7 cellular contexts compared by ENCODE assay signal in genomic region chr16:71722801-71723536, GRCh38. TPM values are rescaled to one million over a fixed set of nuclear protein-coding genes. Genes with fewer than 3 reads are reported as not detected.
DNase-seq lines count a peak whose midpoint lies in the region; ATAC-seq and TF ChIP-seq lines count a peak whose summit lies in the region.

No MANE protein-coding gene starts in this region.

- no peaks in the 10 kb centered on the region for H3K36me3 ChIP-seq in breast epithelium
- H3K36me3 ChIP-seq in smooth muscle cell (ENCODE audit: low read depth), result no peaks in the 10 kb centered on the region

- no peak for TF ChIP-seq POLR2A in breast epithelium (IDR thresholded peaks at IDR 0.05)

- WGBS in smooth muscle cell (ENCODE audit: low lambda C conversion rate), result under 1% methylated on average over 59 of the region's 59 CpGs

- H4K20me1 ChIP-seq in smooth muscle cell (ENCODE audit: low read depth), result peaks cover 41% of the 10 kb centered on the region

- H3K79me2 ChIP-seq in smooth muscle cell (ENCODE audit: low read depth), result peaks cover 41% of the 10 kb centered on the region

- H3F3A ChIP-seq in smooth muscle cell (ENCODE audit: low read depth), result peaks cover 25% of the 10 kb centered on the region

- peak overlapping the region; percentile 56 for H2AFZ ChIP-seq in smooth muscle cell (ENCODE audit: low read depth)

- peak overlapping the region; percentile 20 for H3K9ac ChIP-seq in smooth muscle cell (ENCODE audit: low read depth)

- ATAC-seq in GM18498 (IDR thresholded peaks at IDR 0.05; ENCODE audit: unreplicated experiment) (peak; percentile 45), HG02571 (IDR thresholded peaks at IDR 0.05; ENCODE audit: unreplicated experiment) (peak; percentile 30)

- no peaks in the 10 kb centered on the region for H3K4me1 ChIP-seq in breast epithelium
- H3K4me1 ChIP-seq in smooth muscle cell (ENCODE audit: low read depth), result no peaks in the 10 kb centered on the region

- H3K4me3 ChIP-seq in breast epithelium (peak overlapping the region; percentile 82 to 98 (median 83)), smooth muscle cell (peak overlapping the region; percentile 96)

- DNase-seq in NCI-H1048 (lab: John Stamatoyannopoulos, UW) (peak; percentile 8), breast epithelium (ENCODE audit: low spot score in 2 of 2) (peak; percentile 57 to 68), iPS-NIHi7 (ENCODE audit: extremely low spot score) (peak; percentile 81), smooth muscle cell (lab: John Stamatoyannopoulos, UW; ENCODE audit: unreplicated experiment) (peak; percentile 57)

- no peaks in the 10 kb centered on the region for H3K9me3 ChIP-seq in breast epithelium
- H3K9me3 ChIP-seq in smooth muscle cell (replicated peaks; ENCODE audit: low read depth), result no peaks in the 10 kb centered on the region

- H3K27ac ChIP-seq in VCaP (peak overlapping the region; percentile 82), breast epithelium (peak overlapping the region; percentile 93 to 97), smooth muscle cell (ENCODE audit: low read depth) (peak overlapping the region; percentile 73)

- peak overlapping the region; percentile 90 for H3K4me2 ChIP-seq in smooth muscle cell

- intact Hi-C loops in breast epithelium (cut with DNase I; ENCODE audit: low total_unique reads), result no loop called here

- TF ChIP-seq CTCF in VCaP (conservative IDR thresholded peaks at IDR 0.05) (no peak), breast epithelium (IDR thresholded peaks at IDR 0.05) (no peak), smooth muscle cell (IDR thresholded peaks at IDR 0.05; ENCODE audit: borderline replicate concordance, insufficient read depth, poor library complexity, severe bottlenecking) (no peak)

- H3K27me3 ChIP-seq in breast epithelium (no peaks in the 10 kb centered on the region), smooth muscle cell (ENCODE audit: low read depth) (no peaks in the 10 kb centered on the region)

RNA-seq across cellular contexts. Expression of gene PHLPP2, which starts 1.5 kb away (rescaled TPM):
- total RNA-seq in breast epithelium (10 to 100 TPM; 12.5 to 16.1 (median 15.5) TPM), smooth muscle cell (5.3 and 6.6 TPM in 2 replicates)
- polyA plus RNA-seq in smooth muscle cell, result 1.5 and 2.3 TPM in 2 replicates

Comparison
In these comparisons a context has a peak if more than half of its experiments do, and no peak if none do; other contexts are left out.
1. Peak in every context shown above with its lines: DNase-seq, ATAC-seq, H3K4me3 ChIP-seq and H3K27ac ChIP-seq.
2. DNase-seq: peak in every context shown above with its lines; median percentile 81 in iPS-NIHi7; 62 in breast epithelium; 57 in smooth muscle cell; 8 in NCI-H1048.